Comparison of ENCODE assay signal across 17 cellular contexts in the genomic region with DNA sequence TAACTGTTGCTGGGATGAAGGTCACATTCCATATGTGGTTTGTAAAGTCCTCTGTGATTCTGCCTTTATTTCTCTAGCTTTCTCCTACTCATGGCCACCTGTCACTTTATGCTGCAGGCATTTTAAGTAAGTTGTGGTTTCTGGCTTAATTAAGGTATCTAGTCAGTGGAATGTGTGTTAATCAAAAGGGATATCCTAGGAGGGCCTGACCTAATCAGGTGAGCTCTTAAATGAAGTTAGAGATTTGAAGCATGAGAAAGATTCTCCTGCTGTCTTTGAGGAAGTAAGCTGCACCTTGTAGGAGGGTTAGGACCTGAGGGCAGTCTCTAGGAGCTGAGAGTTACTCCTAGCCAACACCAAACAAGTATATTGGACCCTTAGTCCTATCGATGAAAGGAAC.
DNase-seq lines count a peak whose midpoint lies in the region; ATAC-seq and TF ChIP-seq lines count a peak whose summit lies in the region.
"Had no signal": no experiment of that assay in that cellular context is flagged by ENCODE, and none has a peak within 500 bp of the region (broad histone marks: within the 10 kb centered on the region; RNA-seq: fewer than 3 reads in every experiment).

No MANE protein-coding gene starts in this region.

- H3K4me3 ChIP-seq in HEK293 (ENCODE audit: low read depth, low read length) (no peak overlapping the region), endodermal cell (ENCODE audit: low read length) (no peak overlapping the region), smooth muscle cell (no peak overlapping the region)
- no peak overlapping the region for H3K4me3 ChIP-seq in CD8-positive, alpha-beta T cell (ENCODE audit: low read depth, low read length)
- H3K4me3 ChIP-seq: BLaER1 had no signal

- no peak overlapping the region for H2BK20ac ChIP-seq in H9 (ENCODE audit: low read depth, low read length, poor library complexity, severe bottlenecking)

- ATAC-seq in CD8-positive, alpha-beta T cell = no peak

- intact Hi-C loops in CD8-positive, alpha-beta T cell (cut with DNase I, micrococcal nuclease) = no loop called here

- H3K79me2 ChIP-seq in H9 (ENCODE audit: insufficient read depth, low read length) = no peaks in the 10 kb centered on the region
- no peaks in the 10 kb centered on the region for H3K79me2 ChIP-seq in smooth muscle cell (ENCODE audit: low read depth)

- H3K23ac ChIP-seq in H9 (ENCODE audit: insufficient read length, low read depth, low read length) = no peak overlapping the region

- peak overlapping the region; percentile 99; the same call in 1 of the 2 replicates for H2BK15ac ChIP-seq in H9 (ENCODE audit: low read depth, low read length)

- H3K4me2 ChIP-seq in H9 (ENCODE audit: insufficient read depth, insufficient read length, low read length) (no peak overlapping the region), smooth muscle cell (no peak overlapping the region)
- H3K4me2 ChIP-seq: BLaER1 had no signal

- H3K27me3 Mint-ChIP-seq in H9 (ENCODE audit: low read depth) = no peaks in the 10 kb centered on the region
- no peaks in the 10 kb centered on the region for H3K27me3 Mint-ChIP-seq in endodermal cell (ENCODE audit: insufficient read depth)
- H3K27me3 Mint-ChIP-seq in CD8-positive, alpha-beta T cell (ENCODE audit: low read depth) = peaks cover 3% of the 10 kb centered on the region

- no peak overlapping the region for H2AFZ ChIP-seq in H9 (ENCODE audit: low read length)
- H2AFZ ChIP-seq in smooth muscle cell (ENCODE audit: low read depth) = no peak overlapping the region

- H2AK5ac ChIP-seq in H9 (ENCODE audit: insufficient read length, low read length) = no peak overlapping the region

- H3K4me1 Mint-ChIP-seq in H9 (peaks cover 8 to 9% of the 10 kb centered on the region in 2 experiments; a peak in 3 of 4 replicates), endodermal cell (peaks cover 29% of the 10 kb centered on the region)
- H3K4me1 Mint-ChIP-seq in CD8-positive, alpha-beta T cell (ENCODE audit: low read depth) = no peaks in the 10 kb centered on the region
- H3K4me1 Mint-ChIP-seq: CD14-positive monocyte; CD4-positive, CD25-positive, alpha-beta regulatory T cell had no signal

- CTCF ChIA-PET in HEK293 (lab: Yijun Ruan, JAX) = no interaction called here
- CTCF ChIA-PET in CD8-positive, alpha-beta T cell (lab: Charles Lee) = no interaction called here

- H3K36me3 Mint-ChIP-seq in H9 (ENCODE audit: insufficient read depth in 1 of 3, low read depth in 3 of 3) (no peaks in the 10 kb centered on the region), endodermal cell (ENCODE audit: low read depth) (peaks cover 61% of the 10 kb centered on the region)
- no peaks in the 10 kb centered on the region for H3K36me3 Mint-ChIP-seq in CD8-positive, alpha-beta T cell
- H3K36me3 Mint-ChIP-seq: CD14-positive monocyte; CD4-positive, alpha-beta memory T cell; CD4-positive, CD25-positive, alpha-beta regulatory T cell had no signal

- no peaks in the 10 kb centered on the region for H3K27me3 ChIP-seq in H9 (ENCODE audit: insufficient read depth, low read length)
- no peaks in the 10 kb centered on the region for H3K27me3 ChIP-seq in endodermal cell (ENCODE audit: control insufficient read depth, insufficient read depth, low read length, poor library complexity, severe bottlenecking)
- no peaks in the 10 kb centered on the region for H3K27me3 ChIP-seq in CD8-positive, alpha-beta T cell (ENCODE audit: insufficient read depth, low read length)
- H3K27me3 ChIP-seq in smooth muscle cell (ENCODE audit: low read depth) = peaks cover 7% of the 10 kb centered on the region
- H3K27me3 ChIP-seq: BE2C, BLaER1 had no signal

- H3K9me3 ChIP-seq in H9 (ENCODE audit: control insufficient read depth, low read depth, low read length) (no peaks in the 10 kb centered on the region), HEK293 (ENCODE audit: control insufficient read depth, insufficient read depth, low read depth, low read length) (no peaks in the 10 kb centered on the region), endodermal cell (ENCODE audit: control insufficient read depth, low read length) (no peaks in the 10 kb centered on the region), smooth muscle cell (replicated peaks; ENCODE audit: low read depth) (no peaks in the 10 kb centered on the region)
- H3K9me3 ChIP-seq in CD8-positive, alpha-beta T cell (ENCODE audit: low read length) = no peaks in the 10 kb centered on the region
- H3K9me3 ChIP-seq: BE2C, BLaER1, Caco-2 had no signal

- DNase-seq in H9 (no peak), endodermal cell (no peak), smooth muscle cell (lab: John Stamatoyannopoulos, UW; ENCODE audit: unreplicated experiment) (no peak)
- no peak for DNase-seq in CD8-positive, alpha-beta T cell
- DNase-seq: 8988T; ACHN; BE2C; C1 segment of cervical spinal cord; Caco-2; Calu3; CD4-positive, alpha-beta memory T cell; CD4-positive, CD25-positive, alpha-beta regulatory T cell; DMS79 treated with DMSO at 0.1 percent for 48 hours; GF-D8 had no signal

- H3K9ac ChIP-seq in H9 (ENCODE audit: extremely low read depth, insufficient read length, low read length) (no peak overlapping the region), endodermal cell (ENCODE audit: extremely low read depth, low read length, poor library complexity, severe bottlenecking) (no peak overlapping the region), smooth muscle cell (ENCODE audit: low read depth) (no peak overlapping the region)
- H3K9ac ChIP-seq: BLaER1 had no signal

- H3K18ac ChIP-seq in H9 (ENCODE audit: insufficient read length, low read depth, low read length) = no peak overlapping the region

- H3K79me1 ChIP-seq in H9 (ENCODE audit: insufficient read depth, low read depth, low read length, poor library complexity, severe bottlenecking) = no peaks in the 10 kb centered on the region

- no peaks in the 10 kb centered on the region for H3F3A ChIP-seq in smooth muscle cell (ENCODE audit: low read depth)

- H3K27ac ChIP-seq in H9 (ENCODE audit: insufficient read length, low read depth, low read length) = no peak overlapping the region
- no peak overlapping the region for H3K27ac ChIP-seq in HEK293 (ENCODE audit: extremely low read depth, low read depth, low read length)
- no peak overlapping the region for H3K27ac ChIP-seq in endodermal cell (ENCODE audit: low read depth, low read length)
- H3K27ac ChIP-seq in CD8-positive, alpha-beta T cell (ENCODE audit: low read depth, low read length) = no peak overlapping the region
- no peak overlapping the region for H3K27ac ChIP-seq in smooth muscle cell (ENCODE audit: low read depth)
- H3K27ac ChIP-seq: BLaER1 had no signal

- H3K36me3 ChIP-seq in HEK293 (ENCODE audit: control insufficient read depth in 2 of 2, insufficient read depth in 1 of 2, low read length in 2 of 2) (no peaks in the 10 kb centered on the region), endodermal cell (ENCODE audit: control insufficient read depth, insufficient read depth, low read length) (peaks cover 91% of the 10 kb centered on the region), smooth muscle cell (ENCODE audit: low read depth) (no peaks in the 10 kb centered on the region)
- H3K36me3 ChIP-seq in CD8-positive, alpha-beta T cell (ENCODE audit: insufficient read depth, low read length) = no peaks in the 10 kb centered on the region
- H3K36me3 ChIP-seq: BE2C, BLaER1 had no signal

- H4K8ac ChIP-seq in H9 (replicated peaks; ENCODE audit: insufficient read length, low read depth, low read length) = no peak overlapping the region

- POLR2A ChIA-PET in HEK293 (lab: Yijun Ruan, JAX) = no interaction called here
- POLR2A ChIA-PET in CD8-positive, alpha-beta T cell (lab: Charles Lee) = no interaction called here

- H2BK5ac ChIP-seq in H9 (ENCODE audit: insufficient read length, low read length) = no peak overlapping the region

- H3K4ac ChIP-seq in H9 (ENCODE audit: low read depth, low read length) = no peak overlapping the region

- no peak overlapping the region for H4K91ac ChIP-seq in H9 (ENCODE audit: insufficient read length, low read depth, low read length)

- no peak overlapping the region for H2BK12ac ChIP-seq in H9 (ENCODE audit: insufficient read length, low read depth, low read length)

- H4K5ac ChIP-seq in H9 (ENCODE audit: insufficient read length, low read depth, low read length) = no peak overlapping the region

- WGBS in H9 (ENCODE audit: extremely low coverage, insufficient read length, low lambda C conversion rate) = no CpG with 5 or more reads among the region's 1 CpG
- WGBS in endodermal cell (ENCODE audit: insufficient coverage in 1 of 2, insufficient read length in 1 of 2), 2 experiments = 100% methylated on average over 1 of the region's 1 CpG
- WGBS in smooth muscle cell (ENCODE audit: low lambda C conversion rate) = 91% methylated on average over 1 of the region's 1 CpG

- H3K4me1 ChIP-seq in H9 (ENCODE audit: insufficient read depth, low read length) (no peaks in the 10 kb centered on the region), HEK293 (ENCODE audit: control insufficient read depth, insufficient read depth, low read length) (no peaks in the 10 kb centered on the region), endodermal cell (ENCODE audit: control insufficient read depth, insufficient read depth, low read length) (peaks cover 2% of the 10 kb centered on the region), smooth muscle cell (ENCODE audit: low read depth) (no peaks in the 10 kb centered on the region)
- no peaks in the 10 kb centered on the region for H3K4me1 ChIP-seq in CD8-positive, alpha-beta T cell (ENCODE audit: insufficient read depth, low read length)
- H3K4me1 ChIP-seq: BE2C, Caco-2 had no signal

- H4K20me1 ChIP-seq in H9 (ENCODE audit: control insufficient read depth, insufficient read depth, insufficient read length) (no peaks in the 10 kb centered on the region), smooth muscle cell (ENCODE audit: low read depth) (no peaks in the 10 kb centered on the region)
- H4K20me1 ChIP-seq: BLaER1 had no signal

- H2BK120ac ChIP-seq in H9 (ENCODE audit: low read depth, low read length, poor library complexity, severe bottlenecking) = no peak overlapping the region

- H3K14ac ChIP-seq in H9 (ENCODE audit: insufficient read depth, low read length) = no peak overlapping the region

- no peak overlapping the region for H3K4me3 Mint-ChIP-seq in H9
- no peak overlapping the region for H3K4me3 Mint-ChIP-seq in endodermal cell
- H3K4me3 Mint-ChIP-seq in CD8-positive, alpha-beta T cell = no peak overlapping the region
- H3K4me3 Mint-ChIP-seq: CD14-positive monocyte; CD4-positive, alpha-beta memory T cell; CD4-positive, CD25-positive, alpha-beta regulatory T cell had no signal

- H3K23me2 ChIP-seq in H9 (ENCODE audit: insufficient read length, low read depth, low read length, poor library complexity, severe bottlenecking) = no peaks in the 10 kb centered on the region

- H3K9me3 Mint-ChIP-seq in H9 (no peaks in the 10 kb centered on the region), endodermal cell (no peaks in the 10 kb centered on the region)
- H3K9me3 Mint-ChIP-seq in CD8-positive, alpha-beta T cell = no peaks in the 10 kb centered on the region

- no peak for TF ChIP-seq CTCF in H9 (conservative IDR thresholded peaks at IDR 0.05)
- TF ChIP-seq CTCF in HEK293 (tag by site-specific recombination; IDR thresholded peaks at IDR 0.05) = no peak
- TF ChIP-seq CTCF in endodermal cell (conservative IDR thresholded peaks at IDR 0.05) = peak; percentile 3
- no peak for TF ChIP-seq CTCF in CD8-positive, alpha-beta T cell (IDR thresholded peaks at IDR 0.05)
- no peak for TF ChIP-seq CTCF in smooth muscle cell (IDR thresholded peaks at IDR 0.05; ENCODE audit: borderline replicate concordance, insufficient read depth, poor library complexity, severe bottlenecking)

- H3T11ph ChIP-seq in H9 (ENCODE audit: low read length) = no peak overlapping the region

- no peak overlapping the region for H3K56ac ChIP-seq in H9 (ENCODE audit: insufficient read length, low read depth, low read length)

- H3K27ac Mint-ChIP-seq in H9 (no peak overlapping the region), endodermal cell (no peak overlapping the region)
- no peak overlapping the region for H3K27ac Mint-ChIP-seq in CD8-positive, alpha-beta T cell
